ENCODE assay signal across 8 cellular contexts in the genomic region with DNA sequence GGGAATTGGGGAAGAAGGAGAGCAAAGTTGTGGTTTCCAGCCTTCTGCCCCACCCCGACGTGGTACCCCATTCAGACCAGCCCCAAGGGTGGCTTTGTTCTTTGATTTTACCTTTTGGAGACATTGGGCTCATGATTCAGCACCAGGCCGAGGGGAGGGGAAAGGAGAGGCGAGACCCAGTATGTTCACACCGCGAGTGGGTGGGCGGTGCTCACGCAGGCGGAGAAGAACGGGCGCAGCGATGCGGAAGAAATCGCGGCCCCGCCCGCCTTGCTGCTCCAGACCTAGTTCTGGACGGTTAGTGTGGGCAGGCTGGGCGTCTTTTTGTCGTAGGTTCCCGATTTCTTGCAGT. TPM values are rescaled to one million over a fixed set of nuclear protein-coding genes. Genes with fewer than 3 reads are reported as not detected.
DNase-seq lines count a peak whose midpoint lies in the region; ATAC-seq and TF ChIP-seq lines count a peak whose summit lies in the region.

No MANE protein-coding gene starts in this region.

- H3K4me3 ChIP-seq in LNCaP clone FGC (ENCODE audit: low read depth, low read length) (peak overlapping the region; percentile 65), SK-N-MC (peak overlapping the region; percentile 81), upper lobe of right lung (peak overlapping the region; percentile 75)

- H3K9ac ChIP-seq in SK-N-MC (ENCODE audit: insufficient read length) = peak overlapping the region; percentile 59

- TF ChIP-seq CTCF in LNCaP clone FGC (IDR thresholded peaks at IDR 0.05; ENCODE audit: control insufficient read depth, extremely low read depth, insufficient read depth) (no peak), upper lobe of right lung (IDR thresholded peaks at IDR 0.05) (no peak)

- H3K9me3 ChIP-seq in SK-N-MC (ENCODE audit: low read depth, low read length) (no peaks in the 10 kb centered on the region), upper lobe of right lung (no peaks in the 10 kb centered on the region)

- intact Hi-C loops in left cardiac atrium (cut with DNase I) (no loop called here), upper lobe of right lung (cut with DNase I) (no loop called here)

- H3K27me3 ChIP-seq in upper lobe of right lung = no peaks in the 10 kb centered on the region

- H3K27ac ChIP-seq in SK-N-MC (no peak overlapping the region), adipose tissue (ENCODE audit: low read depth, low read length) (peak overlapping the region; percentile 92), upper lobe of right lung (peak overlapping the region; percentile 87)

- H3K36me3 ChIP-seq in SK-N-MC (ENCODE audit: insufficient read depth, low read length) = no peaks in the 10 kb centered on the region
- no peaks in the 10 kb centered on the region for H3K36me3 ChIP-seq in upper lobe of right lung

- WGBS in adipose tissue, 3 donors = 0 to 1% (median 0%) methylated on average over 21 of the region's 21 CpGs

- H3K4me1 ChIP-seq in upper lobe of right lung = no peaks in the 10 kb centered on the region

- ATAC-seq in left cardiac atrium (peak; percentile 86 to 95), upper lobe of right lung (peak; percentile 93), HG03521 (IDR thresholded peaks at IDR 0.05; ENCODE audit: unreplicated experiment) (no peak)

- peak; percentile 77 for DNase-seq in DMS53 (lab: John Stamatoyannopoulos, UW)
- no peak for DNase-seq in LNCaP clone FGC (ENCODE audit: low read depth)
- no peak for DNase-seq in SK-N-MC (ENCODE audit: low read depth, low spot score)
- peak; percentile 87 for DNase-seq in left cardiac atrium
- peak; percentile 71 for DNase-seq in pons (ENCODE audit: low spot score)
- peak; percentile 93 for DNase-seq in upper lobe of right lung

RNA-seq across cellular contexts. Expression of a gene that starts 1.0 kb away (rescaled TPM):
- 1 to 10 TPM; 1.6 to 4.1 (median 2.9) TPM for polyA plus RNA-seq in adipose tissue
- 1 to 10 TPM; 1.7 TPM for total RNA-seq in left cardiac atrium
- total RNA-seq in upper lobe of right lung = 5.9 TPM

RNA-seq across cellular contexts. Expression of a gene that starts 28.5 kb away (rescaled TPM):
- 10 to 100 TPM; 13.0 to 23.6 (median 20.6) TPM for polyA plus RNA-seq in adipose tissue
- 10 to 100 TPM; 17.6 to 25.3 TPM for total RNA-seq in left cardiac atrium
- 46.3 TPM for total RNA-seq in upper lobe of right lung

Comparison
In these comparisons a context has a peak if more than half of its experiments do, and no peak if none do; other contexts are left out.
1. DNase-seq: peak in DMS53 (single experiment), left cardiac atrium (single experiment), pons (single experiment) and upper lobe of right lung (single experiment); none in LNCaP clone FGC (single experiment) and SK-N-MC (single experiment).
2. Peak in every context shown above with its lines, with median percentiles within 50 percentile points of each other: H3K4me3 ChIP-seq.